In the genomic region with DNA sequence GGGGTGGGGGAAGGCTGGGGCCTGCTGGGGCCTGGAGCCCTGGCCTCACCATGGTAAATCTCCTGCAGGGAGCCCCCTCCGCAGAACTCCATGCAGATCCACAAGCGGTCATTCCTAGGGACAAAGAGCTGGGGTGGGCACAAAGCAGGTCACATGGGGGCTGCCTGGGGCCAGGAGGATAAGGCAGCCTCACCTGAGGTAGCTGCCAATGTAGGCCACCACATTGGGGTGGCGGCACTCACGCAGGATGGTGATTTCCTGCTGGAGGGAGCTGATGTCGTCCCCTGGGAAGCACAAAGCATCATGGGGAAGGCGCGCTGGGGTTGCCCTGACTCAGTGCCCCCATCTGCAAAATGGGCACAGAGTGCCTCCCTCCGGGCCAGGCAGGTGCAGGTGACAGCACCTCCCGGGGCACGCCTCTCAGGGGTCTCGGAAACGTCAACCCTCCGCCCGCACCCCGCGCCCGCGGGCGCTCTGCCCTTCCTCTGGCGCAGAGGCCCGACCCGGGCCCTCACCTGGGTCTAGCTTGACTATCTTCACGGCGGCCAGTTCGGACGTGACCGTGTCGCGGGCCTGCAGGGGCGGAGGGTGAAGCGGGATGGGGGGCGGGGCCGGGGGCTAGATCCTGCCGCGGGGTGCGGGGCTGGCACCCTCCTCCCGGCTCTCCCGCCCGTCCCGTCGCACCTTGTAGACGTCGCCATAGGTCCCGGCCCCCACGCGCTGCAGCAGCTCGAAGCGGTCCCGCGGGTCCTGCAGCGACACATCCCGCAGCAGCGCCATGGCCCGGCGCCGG, we compare ENCODE assay signal across 1 cellular context.
TF ChIP-seq lines count a peak whose summit lies in the region.

No MANE protein-coding gene starts in this region.

TF ChIP-seq in HEK293, 187 proteins besides CTCF, POLR2A, EP300 and RAD21 (continued from another document):
- TF ChIP-seq, protein P1, sequence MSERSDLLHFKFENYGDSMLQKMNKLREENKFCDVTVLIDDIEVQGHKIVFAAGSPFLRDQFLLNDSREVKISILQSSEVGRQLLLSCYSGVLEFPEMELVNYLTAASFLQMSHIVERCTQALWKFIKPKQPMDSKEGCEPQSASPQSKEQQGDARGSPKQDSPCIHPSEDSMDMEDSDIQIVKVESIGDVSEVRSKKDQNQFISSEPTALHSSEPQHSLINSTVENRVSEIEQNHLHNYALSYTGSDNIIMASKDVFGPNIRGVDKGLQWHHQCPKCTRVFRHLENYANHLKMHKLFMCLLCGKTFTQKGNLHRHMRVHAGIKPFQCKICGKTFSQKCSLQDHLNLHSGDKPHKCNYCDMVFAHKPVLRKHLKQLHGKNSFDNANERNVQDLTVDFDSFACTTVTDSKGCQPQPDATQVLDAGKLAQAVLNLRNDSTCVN (tag by site-specific recombination; optimal IDR thresholded peaks at IDR 0.05), result peak; percentile 32
- TF ChIP-seq ZBTB8A (tag by site-specific recombination; IDR thresholded peaks at IDR 0.05) (peak; percentile 9), SP2 (tag by site-specific recombination; IDR thresholded peaks at IDR 0.05) (no peak), KLF7 (tag by site-specific recombination; IDR thresholded peaks at IDR 0.05; ENCODE audit: borderline replicate concordance) (no peak), GLI2 (tag by site-specific recombination; IDR thresholded peaks at IDR 0.05; ENCODE audit: borderline replicate concordance, low read depth) (no peak), ZBTB21 (tag by site-specific recombination; IDR thresholded peaks at IDR 0.05) (no peak), ZNF571 (tag by site-specific recombination; IDR thresholded peaks at IDR 0.05) (no peak), ZNF341 (tag by site-specific recombination; IDR thresholded peaks at IDR 0.05; ENCODE audit: low read depth) (no peak), ZNF23 (tag by site-specific recombination; IDR thresholded peaks at IDR 0.05; ENCODE audit: borderline replicate concordance) (no peak), ZNF112 (tag by site-specific recombination; IDR thresholded peaks at IDR 0.05) (no peak), ZNF501 (tag by site-specific recombination; IDR thresholded peaks at IDR 0.05) (no peak), ZNF404 (tag by site-specific recombination; IDR thresholded peaks at IDR 0.05) (no peak), ZBTB7A (tag by site-specific recombination; IDR thresholded peaks at IDR 0.05; ENCODE audit: low read depth) (0 out of 2 replicates have a peak, but pooled peaks have one; percentile 12), TRIM28 (IDR thresholded peaks at IDR 0.05; ENCODE audit: borderline replicate concordance, low read length) (no peak), SETDB1 (IDR thresholded peaks at IDR 0.05; ENCODE audit: insufficient read length, low read length) (no peak), ZXDB (tag by site-specific recombination; IDR thresholded peaks at IDR 0.05) (no peak)
- TF ChIP-seq, protein P2, sequence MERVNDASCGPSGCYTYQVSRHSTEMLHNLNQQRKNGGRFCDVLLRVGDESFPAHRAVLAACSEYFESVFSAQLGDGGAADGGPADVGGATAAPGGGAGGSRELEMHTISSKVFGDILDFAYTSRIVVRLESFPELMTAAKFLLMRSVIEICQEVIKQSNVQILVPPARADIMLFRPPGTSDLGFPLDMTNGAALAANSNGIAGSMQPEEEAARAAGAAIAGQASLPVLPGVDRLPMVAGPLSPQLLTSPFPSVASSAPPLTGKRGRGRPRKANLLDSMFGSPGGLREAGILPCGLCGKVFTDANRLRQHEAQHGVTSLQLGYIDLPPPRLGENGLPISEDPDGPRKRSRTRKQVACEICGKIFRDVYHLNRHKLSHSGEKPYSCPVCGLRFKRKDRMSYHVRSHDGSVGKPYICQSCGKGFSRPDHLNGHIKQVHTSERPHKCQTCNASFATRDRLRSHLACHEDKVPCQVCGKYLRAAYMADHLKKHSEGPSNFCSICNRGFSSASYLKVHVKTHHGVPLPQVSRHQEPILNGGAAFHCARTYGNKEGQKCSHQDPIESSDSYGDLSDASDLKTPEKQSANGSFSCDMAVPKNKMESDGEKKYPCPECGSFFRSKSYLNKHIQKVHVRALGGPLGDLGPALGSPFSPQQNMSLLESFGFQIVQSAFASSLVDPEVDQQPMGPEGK (tag by site-specific recombination; IDR thresholded peaks at IDR 0.05), result 0 out of 2 replicates have a peak, but pooled peaks have one; percentile 25
- TF ChIP-seq, protein P3, sequence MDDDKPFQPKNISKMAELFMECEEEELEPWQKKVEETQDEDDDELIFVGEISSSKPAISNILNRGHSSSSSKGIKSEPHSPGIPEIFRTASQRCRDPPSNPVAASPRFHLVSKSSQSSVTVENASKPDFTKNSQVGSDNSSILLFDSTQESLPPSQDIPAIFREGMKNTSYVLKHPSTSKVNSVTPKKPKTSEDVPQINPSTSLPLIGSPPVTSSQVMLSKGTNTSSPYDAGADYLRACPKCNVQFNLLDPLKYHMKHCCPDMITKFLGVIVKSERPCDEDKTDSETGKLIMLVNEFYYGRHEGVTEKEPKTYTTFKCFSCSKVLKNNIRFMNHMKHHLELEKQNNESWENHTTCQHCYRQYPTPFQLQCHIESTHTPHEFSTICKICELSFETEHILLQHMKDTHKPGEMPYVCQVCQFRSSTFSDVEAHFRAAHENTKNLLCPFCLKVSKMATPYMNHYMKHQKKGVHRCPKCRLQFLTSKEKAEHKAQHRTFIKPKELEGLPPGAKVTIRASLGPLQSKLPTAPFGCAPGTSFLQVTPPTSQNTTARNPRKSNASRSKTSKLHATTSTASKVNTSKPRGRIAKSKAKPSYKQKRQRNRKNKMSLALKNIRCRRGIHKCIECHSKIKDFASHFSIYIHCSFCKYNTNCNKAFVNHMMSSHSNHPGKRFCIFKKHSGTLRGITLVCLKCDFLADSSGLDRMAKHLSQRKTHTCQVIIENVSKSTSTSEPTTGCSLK (tag by site-specific recombination; IDR thresholded peaks at IDR 0.05), result no peak
- TF ChIP-seq, protein P4, sequence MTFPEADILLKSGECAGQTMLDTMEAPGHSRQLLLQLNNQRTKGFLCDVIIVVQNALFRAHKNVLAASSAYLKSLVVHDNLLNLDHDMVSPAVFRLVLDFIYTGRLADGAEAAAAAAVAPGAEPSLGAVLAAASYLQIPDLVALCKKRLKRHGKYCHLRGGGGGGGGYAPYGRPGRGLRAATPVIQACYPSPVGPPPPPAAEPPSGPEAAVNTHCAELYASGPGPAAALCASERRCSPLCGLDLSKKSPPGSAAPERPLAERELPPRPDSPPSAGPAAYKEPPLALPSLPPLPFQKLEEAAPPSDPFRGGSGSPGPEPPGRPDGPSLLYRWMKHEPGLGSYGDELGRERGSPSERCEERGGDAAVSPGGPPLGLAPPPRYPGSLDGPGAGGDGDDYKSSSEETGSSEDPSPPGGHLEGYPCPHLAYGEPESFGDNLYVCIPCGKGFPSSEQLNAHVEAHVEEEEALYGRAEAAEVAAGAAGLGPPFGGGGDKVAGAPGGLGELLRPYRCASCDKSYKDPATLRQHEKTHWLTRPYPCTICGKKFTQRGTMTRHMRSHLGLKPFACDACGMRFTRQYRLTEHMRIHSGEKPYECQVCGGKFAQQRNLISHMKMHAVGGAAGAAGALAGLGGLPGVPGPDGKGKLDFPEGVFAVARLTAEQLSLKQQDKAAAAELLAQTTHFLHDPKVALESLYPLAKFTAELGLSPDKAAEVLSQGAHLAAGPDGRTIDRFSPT (tag by site-specific recombination; IDR thresholded peaks at IDR 0.05), result 0 out of 2 replicates have a peak, but pooled peaks have one; percentile 27
- TF ChIP-seq, protein P5, sequence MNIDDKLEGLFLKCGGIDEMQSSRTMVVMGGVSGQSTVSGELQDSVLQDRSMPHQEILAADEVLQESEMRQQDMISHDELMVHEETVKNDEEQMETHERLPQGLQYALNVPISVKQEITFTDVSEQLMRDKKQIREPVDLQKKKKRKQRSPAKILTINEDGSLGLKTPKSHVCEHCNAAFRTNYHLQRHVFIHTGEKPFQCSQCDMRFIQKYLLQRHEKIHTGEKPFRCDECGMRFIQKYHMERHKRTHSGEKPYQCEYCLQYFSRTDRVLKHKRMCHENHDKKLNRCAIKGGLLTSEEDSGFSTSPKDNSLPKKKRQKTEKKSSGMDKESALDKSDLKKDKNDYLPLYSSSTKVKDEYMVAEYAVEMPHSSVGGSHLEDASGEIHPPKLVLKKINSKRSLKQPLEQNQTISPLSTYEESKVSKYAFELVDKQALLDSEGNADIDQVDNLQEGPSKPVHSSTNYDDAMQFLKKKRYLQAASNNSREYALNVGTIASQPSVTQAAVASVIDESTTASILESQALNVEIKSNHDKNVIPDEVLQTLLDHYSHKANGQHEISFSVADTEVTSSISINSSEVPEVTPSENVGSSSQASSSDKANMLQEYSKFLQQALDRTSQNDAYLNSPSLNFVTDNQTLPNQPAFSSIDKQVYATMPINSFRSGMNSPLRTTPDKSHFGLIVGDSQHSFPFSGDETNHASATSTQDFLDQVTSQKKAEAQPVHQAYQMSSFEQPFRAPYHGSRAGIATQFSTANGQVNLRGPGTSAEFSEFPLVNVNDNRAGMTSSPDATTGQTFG (tag by site-specific recombination; IDR thresholded peaks at IDR 0.05; ENCODE audit: borderline replicate concordance), result no peak
- TF ChIP-seq, protein P6, sequence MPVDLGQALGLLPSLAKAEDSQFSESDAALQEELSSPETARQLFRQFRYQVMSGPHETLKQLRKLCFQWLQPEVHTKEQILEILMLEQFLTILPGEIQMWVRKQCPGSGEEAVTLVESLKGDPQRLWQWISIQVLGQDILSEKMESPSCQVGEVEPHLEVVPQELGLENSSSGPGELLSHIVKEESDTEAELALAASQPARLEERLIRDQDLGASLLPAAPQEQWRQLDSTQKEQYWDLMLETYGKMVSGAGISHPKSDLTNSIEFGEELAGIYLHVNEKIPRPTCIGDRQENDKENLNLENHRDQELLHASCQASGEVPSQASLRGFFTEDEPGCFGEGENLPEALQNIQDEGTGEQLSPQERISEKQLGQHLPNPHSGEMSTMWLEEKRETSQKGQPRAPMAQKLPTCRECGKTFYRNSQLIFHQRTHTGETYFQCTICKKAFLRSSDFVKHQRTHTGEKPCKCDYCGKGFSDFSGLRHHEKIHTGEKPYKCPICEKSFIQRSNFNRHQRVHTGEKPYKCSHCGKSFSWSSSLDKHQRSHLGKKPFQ (tag by site-specific recombination; IDR thresholded peaks at IDR 0.05), result no peak
- TF ChIP-seq, protein P7, sequence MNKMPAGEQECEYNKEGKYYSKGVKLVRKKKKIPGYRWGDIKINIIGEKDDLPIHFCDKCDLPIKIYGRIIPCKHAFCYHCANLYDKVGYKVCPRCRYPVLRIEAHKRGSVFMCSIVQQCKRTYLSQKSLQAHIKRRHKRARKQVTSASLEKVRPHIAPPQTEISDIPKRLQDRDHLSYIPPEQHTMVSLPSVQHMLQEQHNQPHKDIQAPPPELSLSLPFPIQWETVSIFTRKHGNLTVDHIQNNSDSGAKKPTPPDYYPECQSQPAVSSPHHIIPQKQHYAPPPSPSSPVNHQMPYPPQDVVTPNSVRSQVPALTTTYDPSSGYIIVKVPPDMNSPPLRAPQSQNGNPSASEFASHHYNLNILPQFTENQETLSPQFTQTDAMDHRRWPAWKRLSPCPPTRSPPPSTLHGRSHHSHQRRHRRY (tag by site-specific recombination; IDR thresholded peaks at IDR 0.05), result no peak
